In the genomic region with DNA sequence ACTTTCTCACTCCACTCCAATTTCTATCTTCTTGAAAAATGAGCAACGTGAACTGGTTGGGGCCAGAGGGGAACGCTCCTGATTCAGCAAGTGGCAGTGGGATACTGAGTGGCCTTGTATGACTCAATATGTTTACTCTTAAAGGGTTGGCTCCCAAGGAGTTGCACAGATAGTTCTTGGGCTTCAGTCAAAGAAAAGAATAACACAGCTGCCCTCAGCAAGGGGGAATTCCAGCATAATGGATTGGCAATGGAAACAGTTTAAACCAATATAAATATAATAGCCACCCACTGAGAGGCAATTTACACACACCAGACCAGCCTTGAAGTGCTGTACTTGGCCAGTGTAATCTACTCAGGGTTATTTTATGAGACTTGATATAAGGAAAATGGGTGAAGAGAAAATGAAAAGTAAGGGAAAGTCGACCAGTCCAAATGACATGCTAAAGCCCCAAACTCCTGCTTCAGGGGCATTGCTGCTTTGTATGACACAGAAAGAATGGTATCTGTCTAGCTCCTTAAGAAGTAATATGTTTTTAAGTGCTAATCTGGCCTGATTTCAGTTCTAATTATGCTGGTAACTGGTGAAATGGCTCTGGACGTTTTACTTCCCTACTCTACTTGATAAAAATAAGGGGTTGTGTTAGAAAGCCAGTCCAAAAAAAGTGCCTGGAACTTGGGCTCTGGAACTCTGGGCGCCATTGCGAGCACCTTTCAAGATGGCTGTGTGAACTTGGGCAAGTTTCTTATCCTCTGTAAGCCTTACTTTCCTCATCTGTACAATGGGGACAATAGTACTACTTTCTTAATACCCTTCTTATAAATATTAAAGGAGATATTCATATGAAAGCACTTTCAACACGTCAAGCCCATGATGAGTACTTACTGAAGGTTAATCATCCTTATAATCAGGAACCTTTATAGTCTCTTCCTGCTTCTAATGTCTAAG, we compare ENCODE assay signal across 1 cellular context.
TF ChIP-seq lines count a peak whose summit lies in the region.

No MANE protein-coding gene starts in this region.

TF ChIP-seq in HEK293, 187 proteins besides CTCF, POLR2A, EP300 and RAD21 (continued from another document and continues in another):
- TF ChIP-seq ZNF76 (tag by site-specific recombination; IDR thresholded peaks at IDR 0.05; ENCODE audit: borderline replicate concordance, low read depth) = no peak
- peak; percentile 79; the same call in 1 of the 2 replicates for TF ChIP-seq ZNF24 (tag by site-specific recombination; IDR thresholded peaks at IDR 0.05)
- no peak for TF ChIP-seq ZNF426 (tag by site-specific recombination; IDR thresholded peaks at IDR 0.05)
- TF ChIP-seq ZNF645 (tag by site-specific recombination; IDR thresholded peaks at IDR 0.05) = no peak
- TF ChIP-seq ZNF600 (tag by site-specific recombination; IDR thresholded peaks at IDR 0.05) = no peak
- TF ChIP-seq ZIC2 (tag by site-specific recombination; IDR thresholded peaks at IDR 0.05) = peak; percentile 98
- TF ChIP-seq ZNF146 (tag by site-specific recombination; IDR thresholded peaks at IDR 0.05) = peak; percentile 31; the same call in 1 of the 2 replicates
- no peak for TF ChIP-seq ZNF623 (tag by site-specific recombination; IDR thresholded peaks at IDR 0.05)
- TF ChIP-seq SP3 (tag by site-specific recombination; IDR thresholded peaks at IDR 0.05) = no peak
- no peak for TF ChIP-seq ZNF23 (tag by site-specific recombination; IDR thresholded peaks at IDR 0.05; ENCODE audit: borderline replicate concordance)
- no peak for TF ChIP-seq ZNF112 (tag by site-specific recombination; IDR thresholded peaks at IDR 0.05)
- TF ChIP-seq ZFP41 (tag by site-specific recombination; IDR thresholded peaks at IDR 0.05; ENCODE audit: borderline replicate concordance) = no peak
- peak; percentile 90 for TF ChIP-seq GFI1B (tag by site-specific recombination; IDR thresholded peaks at IDR 0.05)
- TF ChIP-seq ZNF626 (tag by site-specific recombination; IDR thresholded peaks at IDR 0.05) = no peak
- no peak for TF ChIP-seq ZNF548 (tag by site-specific recombination; IDR thresholded peaks at IDR 0.05)
- TF ChIP-seq ZBTB7A (tag by site-specific recombination; IDR thresholded peaks at IDR 0.05; ENCODE audit: low read depth) = no peak
- 0 out of 2 replicates have a peak, but pooled peaks have one; percentile 50 for TF ChIP-seq ZNF596 (tag by site-specific recombination; IDR thresholded peaks at IDR 0.05)
- no peak for TF ChIP-seq ZNF549 (tag by site-specific recombination; IDR thresholded peaks at IDR 0.05)
- TF ChIP-seq ZNF184 (tag by site-specific recombination; IDR thresholded peaks at IDR 0.05) = no peak
- no peak for TF ChIP-seq ZNF394 (tag by site-specific recombination; IDR thresholded peaks at IDR 0.05; ENCODE audit: borderline replicate concordance)
- TF ChIP-seq ZNF366 (tag by site-specific recombination; conservative IDR thresholded peaks at IDR 0.05) = no peak
- TF ChIP-seq ZFP69B (tag by site-specific recombination; IDR thresholded peaks at IDR 0.05) = no peak
- TF ChIP-seq, protein P1, sequence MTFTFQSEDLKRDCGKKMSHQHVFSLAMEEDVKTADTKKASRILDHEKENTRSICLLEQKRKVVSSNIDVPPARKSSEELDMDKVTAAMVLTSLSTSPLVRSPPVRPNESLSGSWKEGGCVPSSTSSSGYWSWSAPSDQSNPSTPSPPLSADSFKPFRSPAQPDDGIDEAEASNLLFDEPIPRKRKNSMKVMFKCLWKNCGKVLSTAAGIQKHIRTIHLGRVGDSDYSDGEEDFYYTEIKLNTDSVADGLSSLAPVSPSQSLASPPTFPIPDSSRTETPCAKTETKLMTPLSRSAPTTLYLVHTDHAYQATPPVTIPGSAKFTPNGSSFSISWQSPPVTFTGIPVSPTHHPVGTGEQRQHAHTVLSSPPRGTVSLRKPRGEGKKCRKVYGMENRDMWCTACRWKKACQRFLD (tag by site-specific recombination; IDR thresholded peaks at IDR 0.05) = no peak
- peak; percentile 82 for TF ChIP-seq ZNF629 (tag by site-specific recombination; IDR thresholded peaks at IDR 0.05)
- no peak for TF ChIP-seq ZNF830 (tag by site-specific recombination; IDR thresholded peaks at IDR 0.05; ENCODE audit: low read depth)
- TF ChIP-seq ZBTB1 (tag by site-specific recombination; IDR thresholded peaks at IDR 0.05) = no peak
- TF ChIP-seq, protein P2, sequence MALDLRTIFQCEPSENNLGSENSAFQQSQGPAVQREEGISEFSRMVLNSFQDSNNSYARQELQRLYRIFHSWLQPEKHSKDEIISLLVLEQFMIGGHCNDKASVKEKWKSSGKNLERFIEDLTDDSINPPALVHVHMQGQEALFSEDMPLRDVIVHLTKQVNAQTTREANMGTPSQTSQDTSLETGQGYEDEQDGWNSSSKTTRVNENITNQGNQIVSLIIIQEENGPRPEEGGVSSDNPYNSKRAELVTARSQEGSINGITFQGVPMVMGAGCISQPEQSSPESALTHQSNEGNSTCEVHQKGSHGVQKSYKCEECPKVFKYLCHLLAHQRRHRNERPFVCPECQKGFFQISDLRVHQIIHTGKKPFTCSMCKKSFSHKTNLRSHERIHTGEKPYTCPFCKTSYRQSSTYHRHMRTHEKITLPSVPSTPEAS (tag by site-specific recombination; IDR thresholded peaks at IDR 0.05) = no peak
- TF ChIP-seq ZNF664 (tag by site-specific recombination; IDR thresholded peaks at IDR 0.05) = peak; percentile 34; the same call in 1 of the 2 replicates
- TF ChIP-seq ZNF518A (tag by site-specific recombination; conservative IDR thresholded peaks at IDR 0.05; ENCODE audit: low read depth) = no peak; the same call in 1 of the 2 replicates
- peak; percentile 43; the same call in 1 of the 2 replicates for TF ChIP-seq SCRT1 (tag by site-specific recombination; IDR thresholded peaks at IDR 0.05; ENCODE audit: borderline replicate concordance)
- TF ChIP-seq, protein P3, sequence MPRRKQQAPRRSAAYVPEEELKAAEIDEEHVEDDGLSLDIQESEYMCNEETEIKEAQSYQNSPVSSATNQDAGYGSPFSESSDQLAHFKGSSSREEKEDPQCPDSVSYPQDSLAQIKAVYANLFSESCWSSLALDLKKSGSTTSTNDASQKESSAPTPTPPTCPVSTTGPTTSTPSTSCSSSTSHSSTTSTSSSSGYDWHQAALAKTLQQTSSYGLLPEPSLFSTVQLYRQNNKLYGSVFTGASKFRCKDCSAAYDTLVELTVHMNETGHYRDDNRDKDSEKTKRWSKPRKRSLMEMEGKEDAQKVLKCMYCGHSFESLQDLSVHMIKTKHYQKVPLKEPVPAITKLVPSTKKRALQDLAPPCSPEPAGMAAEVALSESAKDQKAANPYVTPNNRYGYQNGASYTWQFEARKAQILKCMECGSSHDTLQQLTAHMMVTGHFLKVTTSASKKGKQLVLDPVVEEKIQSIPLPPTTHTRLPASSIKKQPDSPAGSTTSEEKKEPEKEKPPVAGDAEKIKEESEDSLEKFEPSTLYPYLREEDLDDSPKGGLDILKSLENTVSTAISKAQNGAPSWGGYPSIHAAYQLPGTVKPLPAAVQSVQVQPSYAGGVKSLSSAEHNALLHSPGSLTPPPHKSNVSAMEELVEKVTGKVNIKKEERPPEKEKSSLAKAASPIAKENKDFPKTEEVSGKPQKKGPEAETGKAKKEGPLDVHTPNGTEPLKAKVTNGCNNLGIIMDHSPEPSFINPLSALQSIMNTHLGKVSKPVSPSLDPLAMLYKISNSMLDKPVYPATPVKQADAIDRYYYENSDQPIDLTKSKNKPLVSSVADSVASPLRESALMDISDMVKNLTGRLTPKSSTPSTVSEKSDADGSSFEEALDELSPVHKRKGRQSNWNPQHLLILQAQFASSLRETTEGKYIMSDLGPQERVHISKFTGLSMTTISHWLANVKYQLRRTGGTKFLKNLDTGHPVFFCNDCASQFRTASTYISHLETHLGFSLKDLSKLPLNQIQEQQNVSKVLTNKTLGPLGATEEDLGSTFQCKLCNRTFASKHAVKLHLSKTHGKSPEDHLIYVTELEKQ (tag by site-specific recombination; IDR thresholded peaks at IDR 0.05; ENCODE audit: borderline replicate concordance) = 0 out of 2 replicates have a peak, but pooled peaks have one; percentile 31
- peak; percentile 100 for TF ChIP-seq GLIS1 (tag by site-specific recombination; IDR thresholded peaks at IDR 0.05)
- TF ChIP-seq ZNF768 (tag by site-specific recombination; IDR thresholded peaks at IDR 0.05) = no peak
- TF ChIP-seq TCF7L2 (IDR thresholded peaks at IDR 0.05; ENCODE audit: borderline replicate concordance, low read depth, low read length) = peak; percentile 93
- no peak for TF ChIP-seq ZSCAN23 (tag by site-specific recombination; IDR thresholded peaks at IDR 0.05)
- TF ChIP-seq, protein P4, sequence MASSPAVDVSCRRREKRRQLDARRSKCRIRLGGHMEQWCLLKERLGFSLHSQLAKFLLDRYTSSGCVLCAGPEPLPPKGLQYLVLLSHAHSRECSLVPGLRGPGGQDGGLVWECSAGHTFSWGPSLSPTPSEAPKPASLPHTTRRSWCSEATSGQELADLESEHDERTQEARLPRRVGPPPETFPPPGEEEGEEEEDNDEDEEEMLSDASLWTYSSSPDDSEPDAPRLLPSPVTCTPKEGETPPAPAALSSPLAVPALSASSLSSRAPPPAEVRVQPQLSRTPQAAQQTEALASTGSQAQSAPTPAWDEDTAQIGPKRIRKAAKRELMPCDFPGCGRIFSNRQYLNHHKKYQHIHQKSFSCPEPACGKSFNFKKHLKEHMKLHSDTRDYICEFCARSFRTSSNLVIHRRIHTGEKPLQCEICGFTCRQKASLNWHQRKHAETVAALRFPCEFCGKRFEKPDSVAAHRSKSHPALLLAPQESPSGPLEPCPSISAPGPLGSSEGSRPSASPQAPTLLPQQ (tag by site-specific recombination; IDR thresholded peaks at IDR 0.05) = peak; percentile 63; the same call in 1 of the 2 replicates
- peak; percentile 24; the same call in 1 of the 2 replicates for TF ChIP-seq SP7 (tag by site-specific recombination; IDR thresholded peaks at IDR 0.05)
- peak; percentile 83; the same call in 1 of the 2 replicates for TF ChIP-seq ZNF580 (tag by site-specific recombination; IDR thresholded peaks at IDR 0.05)
- TF ChIP-seq KLF7 (tag by site-specific recombination; IDR thresholded peaks at IDR 0.05; ENCODE audit: borderline replicate concordance) = no peak
- no peak for TF ChIP-seq ZNF140 (tag by site-specific recombination; IDR thresholded peaks at IDR 0.05)
- peak; percentile 89 for TF ChIP-seq OSR2 (tag by site-specific recombination; IDR thresholded peaks at IDR 0.05)
- no peak for TF ChIP-seq ZNF239 (tag by site-specific recombination; IDR thresholded peaks at IDR 0.05)
- TF ChIP-seq ZNF274 (IDR thresholded peaks at IDR 0.05; ENCODE audit: low read length) = no peak
- no peak for TF ChIP-seq ZNF274 (tag by site-specific recombination; IDR thresholded peaks at IDR 0.05; ENCODE audit: borderline replicate concordance)
- TF ChIP-seq KLF10 (tag by site-specific recombination; IDR thresholded peaks at IDR 0.05) = peak; percentile 70
- no peak for TF ChIP-seq ZNF174 (tag by site-specific recombination; IDR thresholded peaks at IDR 0.05)
- TF ChIP-seq ZNF747 (tag by site-specific recombination; IDR thresholded peaks at IDR 0.05) = no peak
- TF ChIP-seq ZEB2 (tag by site-specific recombination; IDR thresholded peaks at IDR 0.05) = peak; percentile 92
- TF ChIP-seq ZNF777 (tag by site-specific recombination; IDR thresholded peaks at IDR 0.05; ENCODE audit: borderline replicate concordance) = no peak
- TF ChIP-seq ZNF654 (tag by site-specific recombination; IDR thresholded peaks at IDR 0.05; ENCODE audit: low read depth) = no peak
